ENCODE assay signal across 10 cellular contexts in genomic region chr6:43089874-43090556, GRCh38. TPM values are rescaled to one million over a fixed set of nuclear protein-coding genes. Genes with fewer than 3 reads are reported as not detected.
DNase-seq lines count a peak whose midpoint lies in the region; ATAC-seq, FAIRE-seq and TF ChIP-seq lines count a peak whose summit lies in the region.
"Had no signal": no experiment of that assay in that cellular context is flagged by ENCODE, and none has a peak within 500 bp of the region (broad histone marks: within the 10 kb centered on the region; RNA-seq: fewer than 3 reads in every experiment).

No MANE protein-coding gene starts in this region.

- no peak for ATAC-seq in RWPE2 (ENCODE audit: low read depth)
- no peak for ATAC-seq in foreskin keratinocyte
- ATAC-seq in pancreas: peak in 2 of 4 donors; percentile 24 to 30

- H3K4me3 ChIP-seq in RWPE2 (ENCODE audit: severe bottlenecking): no peak overlapping the region
- no peak overlapping the region for H3K4me3 ChIP-seq in pancreas

- no peaks in the 10 kb centered on the region for H3K27me3 ChIP-seq in RWPE2 (ENCODE audit: insufficient read depth, poor library complexity, severe bottlenecking)
- no peaks in the 10 kb centered on the region for H3K27me3 ChIP-seq in foreskin keratinocyte
- no peaks in the 10 kb centered on the region for H3K27me3 ChIP-seq in pancreas

- POLR2A ChIA-PET in activated CD4-positive, alpha-beta memory T cell treated with anti-CD3 and anti-CD28 coated beads, Interleukin-2, amount 10 ng/mL, durations not matched to agents 7 days and 5 days (lab: Charles Lee): no interaction called here

- FAIRE-seq in pancreas (lab: Jason Lieb, UNC): no peak

- H3K36me3 ChIP-seq in RWPE2 (ENCODE audit: low read depth) (no peaks in the 10 kb centered on the region), pancreas (no peaks in the 10 kb centered on the region)

- H3K27ac Mint-ChIP-seq in activated CD4-positive, alpha-beta memory T cell treated with anti-CD3 and anti-CD28 coated beads, Interleukin-2, amount 10 ng/mL, durations not matched to agents 7 days and 5 days: no peak overlapping the region

- DNase-seq in DMS79 (lab: John Stamatoyannopoulos, UW): peak; percentile 48
- DNase-seq in RWPE2 (ENCODE audit: low spot score): no peak
- DNase-seq in foreskin keratinocyte: no peak
- no peak for DNase-seq in pancreas
- DNase-seq in T-helper 1 cell: no peak
- no peak for DNase-seq in DMS153 (lab: John Stamatoyannopoulos, UW)
- no peak for DNase-seq in activated CD4-positive, alpha-beta memory T cell treated with anti-CD3 and anti-CD28 coated beads, Interleukin-2, amount 10 ng/mL, durations not matched to agents 7 days and 5 days
- no peak for DNase-seq in NCI-H446 (lab: John Stamatoyannopoulos, UW)
- DNase-seq: caudate nucleus; stimulated activated CD4-positive, alpha-beta T cell treated with anti-CD3 and anti-CD28 coated beads, Interleukin-12 subunit alpha, Interleukin-12 subunit beta, amount 100 ng/mL, for 4 hours had no signal

- H3K27ac ChIP-seq in RWPE2 (ENCODE audit: poor library complexity, severe bottlenecking) (peak overlapping the region; percentile 62), foreskin keratinocyte (peak overlapping the region; percentile 29), pancreas (peak overlapping the region; percentile 43 to 74 (median 70))

- H3K9me3 ChIP-seq in RWPE2 (ENCODE audit: severe bottlenecking): no peaks in the 10 kb centered on the region
- H3K9me3 ChIP-seq in pancreas: no peaks in the 10 kb centered on the region

- H3K27me3 Mint-ChIP-seq in activated CD4-positive, alpha-beta memory T cell treated with anti-CD3 and anti-CD28 coated beads, Interleukin-2, amount 10 ng/mL, durations not matched to agents 7 days and 5 days: peaks cover 2% of the 10 kb centered on the region

- WGBS in pancreas, 2 donors: 65 to 66% methylated on average over 8 of the region's 8 CpGs

- intact Hi-C loops in pancreas (cut with DNase I): loop anchor here in 1 of 3 donors (10.0 kb wide), 1 partner anchor 45 kb away; no protein-coding TSS in a partner anchor

- no peaks in the 10 kb centered on the region for H3K36me3 Mint-ChIP-seq in activated CD4-positive, alpha-beta memory T cell treated with anti-CD3 and anti-CD28 coated beads, Interleukin-2, amount 10 ng/mL, durations not matched to agents 7 days and 5 days (ENCODE audit: low read depth)

- no peaks in the 10 kb centered on the region for H3K9me3 Mint-ChIP-seq in activated CD4-positive, alpha-beta memory T cell treated with anti-CD3 and anti-CD28 coated beads, Interleukin-2, amount 10 ng/mL, durations not matched to agents 7 days and 5 days

- no peak for TF ChIP-seq CTCF in RWPE2 (IDR thresholded peaks at IDR 0.05; ENCODE audit: poor library complexity, severe bottlenecking)
- TF ChIP-seq CTCF in foreskin keratinocyte (conservative IDR thresholded peaks at IDR 0.05): no peak
- TF ChIP-seq CTCF in pancreas (IDR thresholded peaks at IDR 0.05): no peak

- peaks cover 25% of the 10 kb centered on the region for H3K4me1 Mint-ChIP-seq in activated CD4-positive, alpha-beta memory T cell treated with anti-CD3 and anti-CD28 coated beads, Interleukin-2, amount 10 ng/mL, durations not matched to agents 7 days and 5 days

- H3K4me3 Mint-ChIP-seq in activated CD4-positive, alpha-beta memory T cell treated with anti-CD3 and anti-CD28 coated beads, Interleukin-2, amount 10 ng/mL, durations not matched to agents 7 days and 5 days: no peak overlapping the region

- H3K4me1 ChIP-seq in RWPE2 (ENCODE audit: insufficient read depth, poor library complexity, severe bottlenecking) (peaks cover 39% of the 10 kb centered on the region), foreskin keratinocyte (peaks cover 44% of the 10 kb centered on the region), pancreas (no peaks in the 10 kb centered on the region)

- CTCF ChIA-PET in activated CD4-positive, alpha-beta memory T cell treated with anti-CD3 and anti-CD28 coated beads, Interleukin-2, amount 10 ng/mL, durations not matched to agents 7 days and 5 days (lab: Charles Lee): no interaction called here

RNA-seq across cellular contexts. Expression of gene PTK7, which starts 13.9 kb away (rescaled TPM):
- total RNA-seq in foreskin keratinocyte (90.3 and 92.5 TPM in 2 replicates), pancreas (10 to 100 TPM in 5 of 6 donors, 1 to 10 TPM in 1; 9.8 to 44.2 (median 15.8) TPM)
- polyA plus RNA-seq in foreskin keratinocyte (76.2 and 76.7 TPM in 2 replicates), pancreas (10 to 100 TPM; 21.7 to 33.1 TPM)
- total RNA-seq in activated CD4-positive, alpha-beta memory T cell treated with anti-CD3 and anti-CD28 coated beads, Interleukin-2, amount 10 ng/mL, durations not matched to agents 7 days and 5 days: under 1 TPM; 0.23 to 0.35 TPM

RNA-seq across cellular contexts. Expression of gene KLC4, which starts 30.6 kb away (rescaled TPM):
- total RNA-seq in foreskin keratinocyte: 9.0 and 11.6 TPM in 2 replicates
- 9.0 and 10.7 TPM in 2 replicates for polyA plus RNA-seq in foreskin keratinocyte
- 10 to 100 TPM; 11.3 to 24.2 (median 15.4) TPM for total RNA-seq in pancreas
- 10 to 100 TPM; 33.0 to 46.1 TPM for polyA plus RNA-seq in pancreas
- total RNA-seq in activated CD4-positive, alpha-beta memory T cell treated with anti-CD3 and anti-CD28 coated beads, Interleukin-2, amount 10 ng/mL, durations not matched to agents 7 days and 5 days: 10 to 100 TPM; 19.3 to 20.3 TPM

RNA-seq across cellular contexts. Expression of gene MRPL2, which starts 30.8 kb away (rescaled TPM):
- 51.7 and 58.4 TPM in 2 replicates for total RNA-seq in foreskin keratinocyte
- 87.2 and 90.8 TPM in 2 replicates for polyA plus RNA-seq in foreskin keratinocyte
- 10 to 100 TPM; 19.9 to 31.6 (median 25.7) TPM for total RNA-seq in pancreas
- 10 to 100 TPM; 55.2 to 65.8 TPM for polyA plus RNA-seq in pancreas
- 10 to 100 TPM; 46.8 to 57.8 TPM for total RNA-seq in activated CD4-positive, alpha-beta memory T cell treated with anti-CD3 and anti-CD28 coated beads, Interleukin-2, amount 10 ng/mL, durations not matched to agents 7 days and 5 days

RNA-seq across cellular contexts. Expression of gene CUL7, which starts 36.4 kb away (rescaled TPM):
- total RNA-seq in foreskin keratinocyte: 12.6 and 14.4 TPM in 2 replicates
- 6.5 and 7.1 TPM in 2 replicates for polyA plus RNA-seq in foreskin keratinocyte
- 10 to 100 TPM in 4 of 6 donors, 1 to 10 TPM in 2; 8.6 to 21.4 (median 12.2) TPM for total RNA-seq in pancreas
- 10 to 100 TPM; 17.1 to 20.4 TPM for polyA plus RNA-seq in pancreas
- total RNA-seq in activated CD4-positive, alpha-beta memory T cell treated with anti-CD3 and anti-CD28 coated beads, Interleukin-2, amount 10 ng/mL, durations not matched to agents 7 days and 5 days: 10 to 100 TPM; 12.7 to 13.0 TPM

Comparison
In these comparisons a context has a peak if more than half of its experiments do, and no peak if none do; other contexts are left out.
1. RNA of gene PTK7, which starts 13.9 kb away (total RNA-seq): 90.3 to 92.5 TPM in foreskin keratinocyte and 9.8 to 44.2 TPM in pancreas; 0.23 to 0.35 TPM in activated CD4-positive, alpha-beta memory T cell treated with anti-CD3 and anti-CD28 coated beads, Interleukin-2, amount 10 ng/mL, durations not matched to agents 7 days and 5 days; every median in the first group is over 4 times any median in the second.
2. Peak in every context shown above with its lines, with median percentiles within 50 percentile points of each other: H3K27ac ChIP-seq.